Comparison of ENCODE assay signal across 18 cellular contexts in genomic region chr4:15495621-15496020, GRCh38. TPM values are rescaled to one million over a fixed set of nuclear protein-coding genes. Genes with fewer than 3 reads are reported as not detected.
DNase-seq lines count a peak whose midpoint lies in the region; ATAC-seq and TF ChIP-seq lines count a peak whose summit lies in the region.
"Had no signal": no experiment of that assay in that cellular context is flagged by ENCODE, and none has a peak within 500 bp of the region (broad histone marks: within the 10 kb centered on the region; RNA-seq: fewer than 3 reads in every experiment).

No MANE protein-coding gene starts in this region.

- 54% methylated on average over 1 of the region's 1 CpG for WGBS in esophagus muscularis mucosa

- H3K4me3 ChIP-seq in esophagus muscularis mucosa, result no peak overlapping the region
- H3K4me3 ChIP-seq: BLaER1 treated with 17β-estradiol and CSF1 and Interleukin-3, amounts not matched to agents 10 nM and 100 nM; GM12878 had no signal

- TF ChIP-seq EP300 in esophagus muscularis mucosa (IDR thresholded peaks at IDR 0.05), result no peak

- intact Hi-C loops in esophagus muscularis mucosa (cut with DNase I), result no loop called here

- no peak for ATAC-seq in HG03469 (IDR thresholded peaks at IDR 0.05; ENCODE audit: unreplicated experiment)
- ATAC-seq: GM12878, SK-N-SH treated with all-trans-retinoic acid at 6 μM for 48 hours had no signal

- no peak for TF ChIP-seq CTCF in esophagus muscularis mucosa (IDR thresholded peaks at IDR 0.05)

- H3K27ac ChIP-seq in esophagus muscularis mucosa (replicated peaks in 1 of 4), result no peak overlapping the region
- H3K27ac ChIP-seq: 22Rv1; BLaER1 treated with 17β-estradiol and CSF1 and Interleukin-3, amounts not matched to agents 10 nM and 100 nM had no signal

- H3K36me3 ChIP-seq in esophagus muscularis mucosa, result peaks cover 0 to 23% (median 2%) of the 10 kb centered on the region in 4 donors

- H3K9me3 ChIP-seq in esophagus muscularis mucosa, result no peaks in the 10 kb centered on the region

- H3K4me1 ChIP-seq in esophagus muscularis mucosa, result peaks cover 0 to 20% (median 13%) of the 10 kb centered on the region in 4 donors

- no peak for TF ChIP-seq POLR2A in esophagus muscularis mucosa (IDR thresholded peaks at IDR 0.05; ENCODE audit: low read depth)

- no peaks in the 10 kb centered on the region for H3K27me3 ChIP-seq in esophagus muscularis mucosa
- H3K27me3 ChIP-seq: BLaER1 treated with 17β-estradiol and CSF1 and Interleukin-3, amounts not matched to agents 10 nM and 100 nM had no signal

- peak; percentile 24 for DNase-seq in DMS 273 (lab: John Stamatoyannopoulos, UW; ENCODE audit: unreplicated experiment)
- no peak for DNase-seq in DMS 273 treated with DMSO at 0.1 percent for 48 hours (lab: John Stamatoyannopoulos, UW)
- peak; percentile 67 for DNase-seq in EH (ENCODE audit: low read depth)
- DNase-seq in NCI-H82 (lab: John Stamatoyannopoulos, UW), result peak; percentile 76
- peak; percentile 8 for DNase-seq in esophagus muscularis mucosa (ENCODE audit: extremely low spot score)
- DNase-seq in stimulated activated naive CD4-positive, alpha-beta T cell treated with Interleukin-2 at 50 U/mL for 16 hours (lab: John Stamatoyannopoulos, UW), result no peak
- DNase-seq in LoVo (ENCODE audit: low spot score), result no peak
- DNase-seq: H7, Karpas-422, NCI-H146, NCI-H2107, NCI-H510A had no signal

RNA-seq across cellular contexts. Expression of gene CC2D2A, which starts 25.9 kb away (rescaled TPM):
- 10 to 100 TPM; 23.0 to 59.7 (median 45.0) TPM for total RNA-seq in esophagus muscularis mucosa
- total RNA-seq: OCI-LY7 had no signal

Comparison
In these comparisons a context has a peak if more than half of its experiments do, and no peak if none do; other contexts are left out.
1. DNase-seq: peak in DMS 273 (single experiment), EH (single experiment), NCI-H82 (single experiment) and esophagus muscularis mucosa (single experiment); none in DMS 273 treated with DMSO at 0.1 percent for 48 hours (single experiment), stimulated activated naive CD4-positive, alpha-beta T cell treated with Interleukin-2 at 50 U/mL for 16 hours (single experiment) and LoVo (single experiment).